1 cellular context compared by ENCODE assay signal in the genomic region with DNA sequence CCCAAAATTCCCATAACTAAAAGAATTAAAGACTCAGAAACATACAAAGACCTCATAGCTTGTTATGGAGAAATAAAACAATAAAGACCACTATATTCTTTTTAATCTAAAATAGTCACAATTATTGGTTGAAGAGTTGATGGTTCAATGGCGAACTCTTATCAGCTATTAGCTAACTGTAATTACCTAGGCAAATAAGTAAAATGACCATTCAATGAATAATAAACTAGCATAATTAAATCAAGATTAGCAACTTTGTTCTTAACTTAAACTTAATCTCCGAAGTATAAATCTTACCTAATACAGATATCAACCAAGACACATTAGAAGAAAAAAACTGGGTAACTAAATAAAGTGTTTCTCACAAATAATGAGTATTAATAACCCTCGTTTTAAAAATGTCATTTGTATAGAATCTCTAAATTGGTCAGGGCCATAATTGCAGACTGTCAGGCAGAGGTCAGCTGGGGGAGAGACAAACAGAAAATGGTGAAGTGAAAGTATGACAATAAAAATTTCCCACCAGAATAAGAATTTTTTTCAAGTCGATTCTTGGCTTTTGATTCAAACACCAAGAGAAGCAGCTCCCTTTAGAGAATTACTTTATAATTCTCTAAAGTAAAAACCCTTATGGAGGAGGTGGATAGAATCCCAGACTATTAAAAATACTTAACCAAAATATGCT.
TF ChIP-seq lines count a peak whose summit lies in the region.

No MANE protein-coding gene starts in this region.

TF ChIP-seq in H1, 55 proteins besides CTCF, POLR2A, EP300 and RAD21 (continued from another document):
- TF ChIP-seq EZH2 (IDR thresholded peaks at IDR 0.05; ENCODE audit: low read depth, low read length, severe bottlenecking) = no peak
- no peak for TF ChIP-seq SP1 (IDR thresholded peaks at IDR 0.05; ENCODE audit: low read depth, low read length)
- TF ChIP-seq, protein P1, sequence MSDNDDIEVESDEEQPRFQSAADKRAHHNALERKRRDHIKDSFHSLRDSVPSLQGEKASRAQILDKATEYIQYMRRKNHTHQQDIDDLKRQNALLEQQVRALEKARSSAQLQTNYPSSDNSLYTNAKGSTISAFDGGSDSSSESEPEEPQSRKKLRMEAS (IDR thresholded peaks at IDR 0.05) = no peak
- TF ChIP-seq KDM5A (IDR thresholded peaks at IDR 0.05; ENCODE audit: low read length) = no peak
- TF ChIP-seq POLR2AphosphoS5 (IDR thresholded peaks at IDR 0.05; ENCODE audit: low read depth, low read length) = no peak
- TF ChIP-seq HDAC2 (IDR thresholded peaks at IDR 0.05; ENCODE audit: borderline replicate concordance in 1 of 2, low read depth in 2 of 2, low read length in 2 of 2) = no peak
- no peak for TF ChIP-seq POU5F1 (IDR thresholded peaks at IDR 0.05; ENCODE audit: low read depth, low read length)
- TF ChIP-seq PHF8 (conservative IDR thresholded peaks at IDR 0.05; ENCODE audit: low read depth, low read length) = no peak
- TF ChIP-seq SAP30 (IDR thresholded peaks at IDR 0.05; ENCODE audit: insufficient read depth, insufficient replicate concordance, low read length) = no peak
- TF ChIP-seq ATF3 (IDR thresholded peaks at IDR 0.05; ENCODE audit: insufficient read depth, low read depth, low read length) = no peak
- TF ChIP-seq KDM4A (IDR thresholded peaks at IDR 0.05; ENCODE audit: low read depth, low read length, severe bottlenecking) = no peak
- no peak for TF ChIP-seq E2F6 (IDR thresholded peaks at IDR 0.05)
TF ChIP-seq in H1: peak in this region for 0.
